In the genomic region with DNA sequence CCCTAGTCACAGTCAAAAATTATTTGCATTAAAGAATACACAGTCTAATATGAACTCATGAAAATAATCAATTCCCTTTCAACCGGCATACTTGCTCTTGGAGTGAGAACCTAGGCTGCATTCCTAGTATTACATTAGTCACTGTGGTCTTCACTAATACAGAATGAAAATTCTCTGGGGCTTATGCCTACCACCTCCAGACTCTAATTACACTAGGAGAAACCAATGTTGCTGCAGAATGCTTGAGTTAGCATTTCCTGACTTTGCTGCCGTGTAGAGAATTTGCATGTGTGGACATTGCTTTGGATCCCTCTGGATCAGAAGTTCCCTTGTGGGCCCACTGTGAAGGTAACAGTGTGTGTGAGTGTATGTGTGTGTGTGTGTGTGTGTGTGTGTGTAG, we compare ENCODE assay signal across 1 cellular context.
TF ChIP-seq lines count a peak whose summit lies in the region.

No MANE protein-coding gene starts in this region.

TF ChIP-seq in H1, 55 proteins besides CTCF, POLR2A, EP300 and RAD21:
- TF ChIP-seq CBX8 (IDR thresholded peaks at IDR 0.05; ENCODE audit: borderline replicate concordance, low read depth, low read length): no peak
- no peak for TF ChIP-seq SIN3A (conservative IDR thresholded peaks at IDR 0.05 in 1 of 2, IDR thresholded peaks at IDR 0.05 in 1 of 2; ENCODE audit: low read depth in 1 of 2, low read length in 2 of 2)
- no peak for TF ChIP-seq MAFK (IDR thresholded peaks at IDR 0.05; ENCODE audit: low read depth, low read length)
- TF ChIP-seq RNF2 (IDR thresholded peaks at IDR 0.05; ENCODE audit: borderline replicate concordance, low read depth, low read length, missing control alignments, poor library complexity, severe bottlenecking): no peak
- TF ChIP-seq CHD7 (IDR thresholded peaks at IDR 0.05; ENCODE audit: insufficient replicate concordance, low read length): no peak
- no peak for TF ChIP-seq BACH1 (IDR thresholded peaks at IDR 0.05; ENCODE audit: low read length)
- no peak for TF ChIP-seq CHD1 (IDR thresholded peaks at IDR 0.05; ENCODE audit: low read depth, low read length)
- no peak for TF ChIP-seq KDM1A (IDR thresholded peaks at IDR 0.05; ENCODE audit: borderline replicate concordance, low read length)
- no peak for TF ChIP-seq TEAD4 (IDR thresholded peaks at IDR 0.05; ENCODE audit: low read depth, low read length)
- TF ChIP-seq RBBP5 (IDR thresholded peaks at IDR 0.05; ENCODE audit: borderline replicate concordance, low read depth, low read length): no peak
- TF ChIP-seq POLR2AphosphoS5 (IDR thresholded peaks at IDR 0.05; ENCODE audit: low read depth, low read length): no peak
- TF ChIP-seq KDM4A (IDR thresholded peaks at IDR 0.05; ENCODE audit: low read depth, low read length, severe bottlenecking): no peak
- no peak for TF ChIP-seq SP2 (IDR thresholded peaks at IDR 0.05; ENCODE audit: low read length)
- TF ChIP-seq EZH2 (IDR thresholded peaks at IDR 0.05; ENCODE audit: low read depth, low read length, severe bottlenecking): no peak
- TF ChIP-seq SRF (IDR thresholded peaks at IDR 0.05; ENCODE audit: low read depth, low read length): no peak
TF ChIP-seq in H1: peak in this region for 0.
